8 cellular contexts compared by ENCODE assay signal in genomic region chr15:23209452-23209851, GRCh38.
DNase-seq lines count a peak whose midpoint lies in the region; ATAC-seq, FAIRE-seq and TF ChIP-seq lines count a peak whose summit lies in the region.
"Not testable (repeated sequence)": the region's sequence is repeated elsewhere in the genome, so short reads cannot be mapped to it uniquely, and the experiment has no call there.

No MANE protein-coding gene starts in this region.

- POLR2A ChIA-PET in A549 (lab: Yijun Ruan, JAX) = not testable (repeated sequence)

- not testable (repeated sequence) for H2AFZ ChIP-seq in neuronal stem cell (ENCODE audit: low read length)

- H2BK120ac ChIP-seq in neuronal stem cell (ENCODE audit: low read depth, low read length) = not testable (repeated sequence)

- H3K23ac ChIP-seq in neuronal stem cell (ENCODE audit: low read depth, low read length, poor library complexity) = not testable (repeated sequence)

- H3K27me3 ChIP-seq in kidney epithelial cell (ENCODE audit: control insufficient read depth, insufficient read depth, low read length); neuronal stem cell (ENCODE audit: control insufficient read depth in 3 of 3, insufficient read depth in 3 of 3, low read depth in 1 of 3, low read length in 3 of 3); upper lobe of right lung: not testable (repeated sequence)

- not testable (repeated sequence) for H3K14ac ChIP-seq in neuronal stem cell (ENCODE audit: low read length)

- H3K36me3 ChIP-seq in kidney epithelial cell (ENCODE audit: control insufficient read depth, insufficient read depth, low read length); neuronal stem cell (replicated peaks in 1 of 2; ENCODE audit: control insufficient read depth in 2 of 2, insufficient read depth in 2 of 2, low read length in 2 of 2); upper lobe of right lung: not testable (repeated sequence)

- TF ChIP-seq RAD21 in A549 (conservative IDR thresholded peaks at IDR 0.05 in 1 of 2, IDR thresholded peaks at IDR 0.05 in 1 of 2); Ishikawa (IDR thresholded peaks at IDR 0.05; ENCODE audit: low read depth): not testable (repeated sequence)

- not testable (repeated sequence) for H3K27ac ChIP-seq in A549; neuronal stem cell (replicated peaks; ENCODE audit: low read length); upper lobe of right lung

- not testable (repeated sequence) for TF ChIP-seq EP300 in A549 (IDR thresholded peaks at IDR 0.05); Ishikawa (IDR thresholded peaks at IDR 0.05; ENCODE audit: borderline replicate concordance)

- intact Hi-C loops in upper lobe of right lung (cut with DNase I) = not testable (repeated sequence)

- H4K91ac ChIP-seq in neuronal stem cell (ENCODE audit: low read depth, low read length, poor library complexity) = not testable (repeated sequence)

- not testable (repeated sequence) for H3K4me1 ChIP-seq in A549; neuronal stem cell (ENCODE audit: control insufficient read depth in 2 of 2, insufficient read depth in 1 of 2, low read depth in 1 of 2, low read length in 2 of 2); upper lobe of right lung

- H3K4me3 ChIP-seq in A549; epithelial cell of proximal tubule (ENCODE audit: low read depth, low read length); kidney epithelial cell (ENCODE audit: low read depth, low read length); neuronal stem cell (ENCODE audit: low read length in 2 of 2); upper lobe of right lung: not testable (repeated sequence)

- not testable (repeated sequence) for DNase-seq in A549 (ENCODE audit: low read depth in 1 of 2, low spot score in 1 of 2); neuronal stem cell (ENCODE audit: low spot score)
- peak; percentile 0 for DNase-seq in M059J (ENCODE audit: low read depth)
- DNase-seq in amniotic epithelial cell (ENCODE audit: low read depth) = peak; percentile 0
- DNase-seq in epithelial cell of proximal tubule (ENCODE audit: low read depth) = peak; percentile 56
- DNase-seq in kidney epithelial cell (ENCODE audit: low read depth) = peak; percentile 9
- peak; percentile 18 for DNase-seq in upper lobe of right lung

- FAIRE-seq in A549 (lab: Jason Lieb, UNC) = not testable (repeated sequence)

- not testable (repeated sequence) for H2BK12ac ChIP-seq in neuronal stem cell (ENCODE audit: low read length)

- not testable (repeated sequence) for H3K18ac ChIP-seq in neuronal stem cell (ENCODE audit: low read length)

- peak overlapping the region; percentile 12 for H3K9ac ChIP-seq in neuronal stem cell (ENCODE audit: low read depth, low read length, poor library complexity)

- H2BK5ac ChIP-seq in neuronal stem cell (ENCODE audit: low read length) = not testable (repeated sequence)

- not testable (repeated sequence) for H4K8ac ChIP-seq in neuronal stem cell (ENCODE audit: low read depth, low read length)

- CTCF ChIA-PET in A549 (lab: Yijun Ruan, JAX) = not testable (repeated sequence)

- not testable (repeated sequence) for H2AK5ac ChIP-seq in neuronal stem cell (ENCODE audit: low read depth, low read length)

- not testable (repeated sequence) for H3K79me1 ChIP-seq in neuronal stem cell (ENCODE audit: low read depth, low read length)

- H2BK15ac ChIP-seq in neuronal stem cell (ENCODE audit: low read length) = not testable (repeated sequence)

- not testable (repeated sequence) for TF ChIP-seq CTCF in A549 (IDR thresholded peaks at IDR 0.05); epithelial cell of proximal tubule (conservative IDR thresholded peaks at IDR 0.05; ENCODE audit: low read depth, low read length); kidney epithelial cell (IDR thresholded peaks at IDR 0.05; ENCODE audit: insufficient read depth, low read length, poor library complexity, severe bottlenecking); upper lobe of right lung (IDR thresholded peaks at IDR 0.05)

- H3K4ac ChIP-seq in neuronal stem cell (ENCODE audit: low read length) = not testable (repeated sequence)

- H3K9me3 ChIP-seq in A549; neuronal stem cell (replicated peaks in 1 of 2; ENCODE audit: control insufficient read depth in 2 of 2, insufficient read depth in 1 of 2, low read depth in 1 of 2, low read length in 2 of 2); upper lobe of right lung: not testable (repeated sequence)

- TF ChIP-seq POLR2A in A549 (IDR thresholded peaks at IDR 0.05; ENCODE audit: low read length) = not testable (repeated sequence)

- 42% methylated on average over 4 of the region's 4 CpGs for WGBS in A549 (ENCODE audit: missing lambda C conversion rate)
- WGBS in neuronal stem cell (ENCODE audit: extremely low coverage in 2 of 2, insufficient read length in 2 of 2, insufficient replicate concordance in 1 of 2), 2 donors = no CpG with 5 or more reads among the region's 4 CpGs

- ATAC-seq in A549, upper lobe of right lung: not testable (repeated sequence)

- H3K4me2 ChIP-seq in A549; neuronal stem cell (ENCODE audit: insufficient read depth, low read length, poor library complexity, severe bottlenecking): not testable (repeated sequence)

TF ChIP-seq in A549, 52 proteins besides CTCF, POLR2A, EP300 and RAD21:
- peak; percentile 40; the same call in 1 of the 2 replicates for TF ChIP-seq USF2 (IDR thresholded peaks at IDR 0.05)

TF ChIP-seq in Ishikawa, 13 proteins besides CTCF, POLR2A, EP300 and RAD21:
- peak; percentile 42; the same call in 1 of the 2 replicates for TF ChIP-seq USF1 (IDR thresholded peaks at IDR 0.05)
